In the genomic region with DNA sequence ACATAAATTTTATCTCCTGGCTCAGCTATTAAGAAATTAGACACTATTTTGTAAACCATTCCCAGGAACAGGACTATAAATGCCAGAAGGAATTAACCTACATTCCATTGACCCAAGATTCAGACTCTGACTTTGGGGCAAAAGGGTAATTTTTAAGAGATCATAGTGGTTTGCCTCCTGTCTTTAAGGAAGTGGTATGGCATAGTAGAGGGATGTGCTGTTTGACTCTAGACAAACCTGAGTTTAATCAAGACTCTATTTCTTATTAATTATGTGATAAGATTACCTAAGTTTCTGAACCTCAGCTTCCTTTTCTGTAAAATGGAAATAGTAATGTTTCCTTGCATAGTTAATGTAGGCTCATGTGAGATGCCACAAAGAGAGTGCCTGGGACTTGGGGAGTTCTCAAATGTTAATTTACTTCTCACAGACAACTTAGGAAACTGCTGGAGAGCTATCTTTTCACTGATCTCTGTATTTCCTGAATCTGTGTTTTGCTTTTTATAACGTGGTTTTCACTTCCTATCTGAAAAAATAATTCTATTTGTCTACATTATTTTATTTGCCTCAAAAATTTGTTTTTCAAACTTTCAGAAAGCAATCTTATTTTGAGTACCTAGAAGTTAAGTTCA, we compare ENCODE assay signal across 22 cellular contexts. TPM values are rescaled to one million over a fixed set of nuclear protein-coding genes. Genes with fewer than 3 reads are reported as not detected.
DNase-seq lines count a peak whose midpoint lies in the region; ATAC-seq and TF ChIP-seq lines count a peak whose summit lies in the region.
"Had no signal": no experiment of that assay in that cellular context is flagged by ENCODE, and none has a peak within 500 bp of the region (broad histone marks: within the 10 kb centered on the region; RNA-seq: fewer than 3 reads in every experiment).

No MANE protein-coding gene starts in this region.

- CTCF ChIA-PET in CD8-positive, alpha-beta T cell (lab: Charles Lee), result interaction anchor here (0.6 kb wide), 1 partner anchor 20 kb away, joined by 5 read pairs; no protein-coding TSS in a partner anchor

- peaks cover 25 to 43% (median 33%) of the 10 kb centered on the region in 4 donors for H3K4me1 Mint-ChIP-seq in CD4-positive, CD25-positive, alpha-beta regulatory T cell
- H3K4me1 Mint-ChIP-seq in CD8-positive, alpha-beta T cell (ENCODE audit: low read depth), result peaks cover 26% of the 10 kb centered on the region
- H3K4me1 Mint-ChIP-seq in T-helper 17 cell, result peaks cover 36% of the 10 kb centered on the region

- no peak for DNase-seq in CD4-positive, CD25-positive, alpha-beta regulatory T cell
- no peak for DNase-seq in CD8-positive, alpha-beta T cell
- DNase-seq in T-helper 17 cell (no peak), fibroblast of villous mesenchyme (ENCODE audit: low read depth) (no peak), GOT3 (lab: John Stamatoyannopoulos, UW) (no peak)
- DNase-seq: AML-193, Caco-2, GF-D8, KG1, NCI-H1417 treated with DMSO at 0.1 percent for 48 hours, NCI-H187 treated with DMSO at 0.1 percent for 48 hours, NCI-H345, NCI-H524 treated with DMSO at 0.1 percent for 48 hours, PC-3, RPMI8226, SHP77 treated with DMSO at 0.1 percent for 48 hours, SK-N-SH had no signal

- no peaks in the 10 kb centered on the region for H3K9me3 ChIP-seq in CD4-positive, CD25-positive, alpha-beta regulatory T cell (ENCODE audit: control insufficient read depth in 2 of 2, low read length in 2 of 2)
- H3K9me3 ChIP-seq in CD8-positive, alpha-beta T cell (ENCODE audit: low read length), result no peaks in the 10 kb centered on the region
- H3K9me3 ChIP-seq in T-helper 17 cell (ENCODE audit: control insufficient read depth, low read length, poor library complexity, severe bottlenecking), result no peaks in the 10 kb centered on the region
- H3K9me3 ChIP-seq: Caco-2, SK-N-SH had no signal

- peaks cover 23% of the 10 kb centered on the region for H3K27me3 Mint-ChIP-seq in CD4-positive, CD25-positive, alpha-beta regulatory T cell
- H3K27me3 Mint-ChIP-seq in CD8-positive, alpha-beta T cell (ENCODE audit: low read depth), result peaks cover 4% of the 10 kb centered on the region
- H3K27me3 Mint-ChIP-seq in T-helper 17 cell, result no peaks in the 10 kb centered on the region

- intact Hi-C loops in CD8-positive, alpha-beta T cell (cut with DNase I, micrococcal nuclease), result no loop called here

- H3K4me1 ChIP-seq in CD4-positive, CD25-positive, alpha-beta regulatory T cell (ENCODE audit: control insufficient read depth, insufficient read depth, low read length, poor library complexity, severe bottlenecking), result peaks cover 20% of the 10 kb centered on the region
- peaks cover 18% of the 10 kb centered on the region for H3K4me1 ChIP-seq in CD8-positive, alpha-beta T cell (ENCODE audit: insufficient read depth, low read length)

- no peak for TF ChIP-seq CTCF in CD8-positive, alpha-beta T cell (IDR thresholded peaks at IDR 0.05)
- TF ChIP-seq CTCF in fibroblast of villous mesenchyme (IDR thresholded peaks at IDR 0.05; ENCODE audit: insufficient read depth, low read depth, low read length), result peak; percentile 7

- no peak overlapping the region for H3K27ac ChIP-seq in CD4-positive, CD25-positive, alpha-beta regulatory T cell (ENCODE audit: insufficient read depth, low read length, poor library complexity, severe bottlenecking)
- no peak overlapping the region for H3K27ac ChIP-seq in CD8-positive, alpha-beta T cell (ENCODE audit: low read depth, low read length)
- H3K27ac ChIP-seq: C4-2B had no signal

- POLR2A ChIA-PET in CD8-positive, alpha-beta T cell (lab: Charles Lee), result interaction anchor here (0.8 to 2.4 kb wide), 3 partner anchors 11 to 68 kb away, joined by 3 to 13 read pairs (median 5); partner anchors contain the start of gene SLC40A1

- no peaks in the 10 kb centered on the region for H3K36me3 ChIP-seq in CD4-positive, CD25-positive, alpha-beta regulatory T cell (ENCODE audit: control insufficient read depth, insufficient read depth, low read length)
- H3K36me3 ChIP-seq in CD8-positive, alpha-beta T cell (ENCODE audit: insufficient read depth, low read length), result no peaks in the 10 kb centered on the region

- H3K27me3 ChIP-seq in CD4-positive, CD25-positive, alpha-beta regulatory T cell (ENCODE audit: control insufficient read depth, insufficient read depth, low read length), result no peaks in the 10 kb centered on the region
- no peaks in the 10 kb centered on the region for H3K27me3 ChIP-seq in CD8-positive, alpha-beta T cell (ENCODE audit: insufficient read depth, low read length)

- peak overlapping the region; percentile 11 to 74 (median 56) for H3K4me3 Mint-ChIP-seq in CD4-positive, CD25-positive, alpha-beta regulatory T cell
- H3K4me3 Mint-ChIP-seq in CD8-positive, alpha-beta T cell, result no peak overlapping the region
- peak overlapping the region; percentile 58 for H3K4me3 Mint-ChIP-seq in T-helper 17 cell

- peak overlapping the region; percentile 8 to 62 (median 60) for H3K27ac Mint-ChIP-seq in CD4-positive, CD25-positive, alpha-beta regulatory T cell
- peak overlapping the region; percentile 30 for H3K27ac Mint-ChIP-seq in CD8-positive, alpha-beta T cell
- H3K27ac Mint-ChIP-seq in T-helper 17 cell, result peak overlapping the region; percentile 89

- peak overlapping the region; percentile 67 for H3K4me3 ChIP-seq in CD4-positive, CD25-positive, alpha-beta regulatory T cell (ENCODE audit: low read depth, low read length)
- H3K4me3 ChIP-seq in CD8-positive, alpha-beta T cell (ENCODE audit: low read depth, low read length), result no peak overlapping the region
- H3K4me3 ChIP-seq in fibroblast of villous mesenchyme (ENCODE audit: low read depth, low read length), result no peak overlapping the region

- no peaks in the 10 kb centered on the region for H3K36me3 Mint-ChIP-seq in CD4-positive, CD25-positive, alpha-beta regulatory T cell
- H3K36me3 Mint-ChIP-seq in CD8-positive, alpha-beta T cell, result no peaks in the 10 kb centered on the region
- no peaks in the 10 kb centered on the region for H3K36me3 Mint-ChIP-seq in T-helper 17 cell (ENCODE audit: low read depth)

- peak in 1 of 2 donors; percentile 43 for ATAC-seq in CD4-positive, CD25-positive, alpha-beta regulatory T cell (ENCODE audit: low read depth in 2 of 2)
- no peak for ATAC-seq in CD8-positive, alpha-beta T cell
- ATAC-seq in T-helper 17 cell (peak; percentile 76), GM21367 (IDR thresholded peaks at IDR 0.05; ENCODE audit: unreplicated experiment) (no peak), GM18511 (IDR thresholded peaks at IDR 0.05; ENCODE audit: unreplicated experiment) (no peak)
- ATAC-seq: HCT116, HepG2, PC-3 had no signal

- peaks cover 0 to 3% (median 0%) of the 10 kb centered on the region in 7 donors for H3K9me3 Mint-ChIP-seq in CD4-positive, CD25-positive, alpha-beta regulatory T cell
- no peaks in the 10 kb centered on the region for H3K9me3 Mint-ChIP-seq in CD8-positive, alpha-beta T cell

RNA-seq across cellular contexts. Expression of gene SLC40A1, which starts 11.9 kb away (rescaled TPM):
- 12.9 TPM for total RNA-seq in CD4-positive, CD25-positive, alpha-beta regulatory T cell
- 10 to 100 TPM in 3 of 4 donors, 1 to 10 TPM in 1; 5.6 to 25.3 (median 18.5) TPM for polyA plus RNA-seq in CD4-positive, CD25-positive, alpha-beta regulatory T cell
- 1 to 10 TPM; 1.3 to 1.9 TPM for total RNA-seq in CD8-positive, alpha-beta T cell
- total RNA-seq in T-helper 17 cell, result 10 to 100 TPM; 30.9 to 92.7 TPM
- total RNA-seq in fibroblast of villous mesenchyme, result 7.7 and 19.4 TPM in 2 replicates

Comparison
In these comparisons a context has a peak if more than half of its experiments do, and no peak if none do; other contexts are left out.
1. H3K27ac Mint-ChIP-seq: peak in every context shown above with its lines; median percentile 89 in T-helper 17 cell; 60 in CD4-positive, CD25-positive, alpha-beta regulatory T cell; 30 in CD8-positive, alpha-beta T cell.